ENCODE assay signal across 22 cellular contexts in the genomic region with DNA sequence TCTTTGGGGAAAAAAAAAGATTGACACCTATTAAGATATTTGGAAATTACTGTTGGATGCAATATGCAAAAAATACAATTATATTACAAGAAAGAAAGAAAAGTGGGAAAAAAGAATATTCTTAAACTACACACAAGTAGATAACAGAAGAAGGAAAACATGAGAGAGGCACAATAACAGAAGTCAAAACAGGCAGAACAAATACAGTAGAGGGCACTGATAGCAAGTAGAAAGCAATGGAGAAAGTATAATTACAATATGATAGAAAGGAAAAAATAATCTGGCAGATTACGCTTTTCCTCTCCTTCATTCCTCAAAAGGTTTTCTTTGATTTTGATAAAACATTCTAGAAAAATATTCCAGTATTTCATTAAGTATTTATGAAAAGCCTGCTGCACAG.
A peak's percentile ranks its signal among the peaks of the same experiment; 100 is the strongest.
DNase-seq lines count a peak whose midpoint lies in the region; ATAC-seq and TF ChIP-seq lines count a peak whose summit lies in the region.
"Had no signal": no experiment of that assay in that cellular context is flagged by ENCODE, and none has a peak within 500 bp of the region (broad histone marks: within the 10 kb centered on the region; RNA-seq: fewer than 3 reads in every experiment).

No MANE protein-coding gene starts in this region.

- H3K27me3 ChIP-seq in esophagus muscularis mucosa (no peaks in the 10 kb centered on the region), PC-3 (ENCODE audit: low read length) (no peaks in the 10 kb centered on the region)
- H3K27me3 ChIP-seq: breast epithelium, suprapubic skin had no signal

- H3K36me3 ChIP-seq in esophagus muscularis mucosa (peaks cover 0 to 9% (median 4%) of the 10 kb centered on the region in 4 donors), PC-3 (ENCODE audit: low read depth, low read length) (no peaks in the 10 kb centered on the region)
- H3K36me3 ChIP-seq: breast epithelium had no signal

- ATAC-seq in PC-3, result no peak
- ATAC-seq: activated CD8-positive, alpha-beta T cell treated with anti-CD3 and anti-CD28 coated beads, Interleukin-2, amount 10 ng/mL, durations not matched to agents 7 days and 5 days; activated T-cell treated with anti-CD3 and anti-CD28 coated beads, Interleukin-2, amount 50 U/mL, for 72 hours; K562 had no signal

- no peak overlapping the region for H3K4me2 ChIP-seq in PC-3 (ENCODE audit: low read length)
- H3K4me2 ChIP-seq: PC-9, smooth muscle cell had no signal

- no peaks in the 10 kb centered on the region for H3F3A ChIP-seq in PC-3 (ENCODE audit: low read length, unreplicated experiment)

- H3K9me3 ChIP-seq in esophagus muscularis mucosa, result no peaks in the 10 kb centered on the region
- no peaks in the 10 kb centered on the region for H3K9me3 ChIP-seq in PC-3 (ENCODE audit: low read length)
- H3K9me3 ChIP-seq: breast epithelium, suprapubic skin had no signal

- CTCF ChIA-PET in RWPE1 (lab: Yijun Ruan, JAX) (interaction anchor here (0.8 to 1.1 kb wide), 2 partner anchors 93 to 135 kb away, joined by 3 to 7 read pairs; partner anchors contain the start of gene MINDY2), PC-3 (lab: Charles Lee) (no interaction called here)

- H3K9ac ChIP-seq in PC-3 (ENCODE audit: low read length), result no peak overlapping the region

- DNase-seq in NCI-H2107 treated with DMSO at 0.1 percent for 48 hours (lab: John Stamatoyannopoulos, UW; ENCODE audit: unreplicated experiment) (peak; percentile 12), NCI-H2107 (lab: John Stamatoyannopoulos, UW) (no peak), RWPE1 (ENCODE audit: low spot score) (no peak), esophagus muscularis mucosa (ENCODE audit: extremely low spot score) (no peak), pons (ENCODE audit: low spot score) (peak; percentile 83), activated gamma-delta T cell (lab: John Stamatoyannopoulos, UW) (no peak), PC-3 (no peak)
- DNase-seq in activated CD4-positive, alpha-beta T cell treated with anti-CD3 and anti-CD28 coated beads for 4 hours, result no peak
- DNase-seq: activated CD8-positive, alpha-beta T cell treated with anti-CD3 and anti-CD28 coated beads, Interleukin-2, amount 10 ng/mL, durations not matched to agents 7 days and 5 days; activated T-cell treated with anti-CD3 and anti-CD28 coated beads, Interleukin-2, amount 50 U/mL, for 72 hours; DMS153; head of caudate nucleus; NCI-H1048; NCI-H2081; PC-9; stimulated activated CD8-positive, alpha-beta memory T cell treated with anti-CD3 and anti-CD28 coated beads, Interleukin-4, amount 100 ng/mL, for 48 hours; WERI-Rb-1 had no signal

- peaks cover 0 to 7% (median 4%) of the 10 kb centered on the region in 4 donors for H3K4me1 ChIP-seq in esophagus muscularis mucosa
- H3K4me1 ChIP-seq in PC-3 (ENCODE audit: insufficient read depth, low read length), result no peaks in the 10 kb centered on the region
- H3K4me1 ChIP-seq: breast epithelium, suprapubic skin had no signal

- H3K4me3 ChIP-seq in esophagus muscularis mucosa (no peak overlapping the region), PC-3 (ENCODE audit: low read length) (no peak overlapping the region)
- H3K4me3 ChIP-seq: breast epithelium, K562, PC-9, smooth muscle cell, suprapubic skin had no signal

- intact Hi-C loops in esophagus muscularis mucosa (cut with DNase I), result no loop called here
- intact Hi-C loops in PC-3 (cut with micrococcal nuclease), result loop anchor here (10.0 kb wide), 1 partner anchor 67 kb away; the partner anchor contains the start of gene ADAM10

- H2AFZ ChIP-seq in PC-3 (ENCODE audit: low read length), result no peak overlapping the region
- H2AFZ ChIP-seq: PC-9 had no signal

- TF ChIP-seq CTCF in RWPE1 (conservative IDR thresholded peaks at IDR 0.05; ENCODE audit: low read depth) (0 out of 2 replicates have a peak, but pooled peaks have one; percentile 29), esophagus muscularis mucosa (IDR thresholded peaks at IDR 0.05) (peak in 2 of 3 experiments; percentile 23), PC-3 (conservative IDR thresholded peaks at IDR 0.05; ENCODE audit: low read depth, low read length) (no peak)

- no peak overlapping the region for H3K27ac ChIP-seq in RWPE1
- H3K27ac ChIP-seq in esophagus muscularis mucosa (replicated peaks in 1 of 4), result no peak overlapping the region
- no peak overlapping the region for H3K27ac ChIP-seq in PC-3 (ENCODE audit: low read length)
- H3K27ac ChIP-seq: 22Rv1, breast epithelium, PC-9, suprapubic skin, WERI-Rb-1 had no signal

- no peaks in the 10 kb centered on the region for H3K79me2 ChIP-seq in PC-3 (ENCODE audit: low read length)

- POLR2A ChIA-PET in RWPE1 (lab: Yijun Ruan, JAX; ENCODE audit: low non-redundant PET) (no interaction called here), PC-3 (lab: Charles Lee; ENCODE audit: unreplicated experiment) (no interaction called here)

- TF ChIP-seq EP300 in esophagus muscularis mucosa (IDR thresholded peaks at IDR 0.05), result no peak

- no peaks in the 10 kb centered on the region for H4K20me1 ChIP-seq in PC-3 (ENCODE audit: low read length)

- TF ChIP-seq POLR2A in esophagus muscularis mucosa (IDR thresholded peaks at IDR 0.05; ENCODE audit: low read depth), result no peak

- WGBS in esophagus muscularis mucosa, result 80% methylated on average over 1 of the region's 1 CpG

- BruUV-seq in PC-3 (replicated peaks; lab: Mats Ljungman, UMichigan), result no TSS peak

- H3K9me2 ChIP-seq in PC-3 (replicated peaks; ENCODE audit: low read length), result no peaks in the 10 kb centered on the region

Comparison
In these comparisons a context has a peak if more than half of its experiments do, and no peak if none do; other contexts are left out.
1. DNase-seq: peak in NCI-H2107 treated with DMSO at 0.1 percent for 48 hours (single experiment) and pons (single experiment); none in NCI-H2107 (single experiment), RWPE1 (single experiment), esophagus muscularis mucosa (single experiment), activated gamma-delta T cell (single experiment), PC-3 (single experiment) and activated CD4-positive, alpha-beta T cell treated with anti-CD3 and anti-CD28 coated beads for 4 hours (0 of 2).